ENCODE assay signal across 11 cellular contexts in the genomic region with DNA sequence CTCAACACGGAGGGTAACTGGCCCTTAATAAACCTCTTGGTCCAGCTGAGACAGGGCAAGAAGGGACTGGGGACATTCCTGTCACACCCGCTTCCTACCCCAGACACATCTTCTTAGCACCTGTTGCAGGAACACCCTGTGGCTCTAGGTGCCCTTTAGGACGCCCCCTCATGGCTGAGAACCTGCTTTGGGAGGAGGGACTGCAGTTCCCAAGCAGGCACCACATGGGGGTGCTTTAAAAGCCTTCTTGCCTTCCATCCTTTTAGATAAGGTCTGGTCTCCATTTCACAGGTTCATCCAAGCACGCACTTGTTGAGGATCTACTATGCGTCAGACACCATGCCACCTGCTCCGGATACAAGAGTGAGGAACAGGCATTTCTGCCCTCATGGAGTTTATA. TPM values are rescaled to one million over a fixed set of nuclear protein-coding genes. Genes with fewer than 3 reads are reported as not detected.
A peak's percentile ranks its signal among the peaks of the same experiment; 100 is the strongest.
DNase-seq lines count a peak whose midpoint lies in the region; ATAC-seq and TF ChIP-seq lines count a peak whose summit lies in the region.
"Had no signal": no experiment of that assay in that cellular context is flagged by ENCODE, and none has a peak within 500 bp of the region (broad histone marks: within the 10 kb centered on the region; RNA-seq: fewer than 3 reads in every experiment).

No MANE protein-coding gene starts in this region.

- H3K4me3 Mint-ChIP-seq in neural progenitor cell, result no peak overlapping the region
- H3K4me3 Mint-ChIP-seq: activated T-cell treated with anti-CD3 and anti-CD28 coated beads, Interleukin-2, amount 50 U/mL, for 72 hours had no signal

- no peaks in the 10 kb centered on the region for H3K9me3 Mint-ChIP-seq in neural progenitor cell
- H3K9me3 Mint-ChIP-seq: activated T-cell treated with anti-CD3 and anti-CD28 coated beads, Interleukin-2, amount 50 U/mL, for 72 hours had no signal

- peak; percentile 57 for TF ChIP-seq CTCF in astrocyte of the spinal cord (IDR thresholded peaks at IDR 0.05; ENCODE audit: low read depth, low read length)
- TF ChIP-seq CTCF in neural progenitor cell (IDR thresholded peaks at IDR 0.05), result peak; percentile 49

- DNase-seq in activated CD8-positive, alpha-beta memory T cell treated with anti-CD3 and anti-CD28 coated beads for 24 hours, result peak; percentile 59
- DNase-seq in activated CD8-positive, alpha-beta memory T cell treated with anti-CD3 and anti-CD28 coated beads, Interleukin-2, amount 50 U/mL, for 48 hours, result no peak
- peak; percentile 50 for DNase-seq in M059J (ENCODE audit: low read depth)
- DNase-seq in astrocyte of the spinal cord (ENCODE audit: low read depth, low spot score), result no peak
- peak; percentile 60 for DNase-seq in neural progenitor cell (ENCODE audit: low spot score)
- no peak for DNase-seq in NCI-H2171 treated with DMSO at 0.1 percent for 48 hours (lab: John Stamatoyannopoulos, UW)
- DNase-seq in NCI-H187 (lab: John Stamatoyannopoulos, UW), result no peak
- DNase-seq: NCI-H446 treated with DMSO at 0.1 percent for 48 hours had no signal

- no peak overlapping the region for H3K4me2 ChIP-seq in neural progenitor cell

- ATAC-seq in esophagus mucosa, result no peak

- no peak overlapping the region for H2AFZ ChIP-seq in neural progenitor cell (replicated peaks)

- H3F3A ChIP-seq in neural progenitor cell (ENCODE audit: low read depth), result peaks cover 2% of the 10 kb centered on the region

- H3K27me3 Mint-ChIP-seq in neural progenitor cell (ENCODE audit: insufficient read depth, low read depth), result peaks cover 2% of the 10 kb centered on the region

- H3K27me3 ChIP-seq in neural progenitor cell, result no peaks in the 10 kb centered on the region
- H3K27me3 ChIP-seq: suprapubic skin had no signal

- H3K36me3 Mint-ChIP-seq in neural progenitor cell, result peaks cover 24% of the 10 kb centered on the region

- H3K79me2 ChIP-seq in neural progenitor cell (ENCODE audit: low read depth), result no peaks in the 10 kb centered on the region

- H3K27ac ChIP-seq in neural progenitor cell, result no peak overlapping the region
- H3K27ac ChIP-seq: suprapubic skin had no signal

- in situ Hi-C loops in astrocyte of the spinal cord (cut with HindIII; ENCODE audit: low sequenced_read_pairs), result no loop called here

- no peaks in the 10 kb centered on the region for H4K20me1 ChIP-seq in neural progenitor cell (ENCODE audit: low read depth)

- H3K36me3 ChIP-seq in neural progenitor cell, result no peaks in the 10 kb centered on the region

- no peaks in the 10 kb centered on the region for H3K4me1 Mint-ChIP-seq in neural progenitor cell

- no peak overlapping the region for H3K9ac ChIP-seq in neural progenitor cell

- H3K4me3 ChIP-seq in astrocyte of the spinal cord (ENCODE audit: low read depth, low read length) (no peak overlapping the region), neural progenitor cell (no peak overlapping the region)
- H3K4me3 ChIP-seq: suprapubic skin had no signal

- no peak overlapping the region for H3K27ac Mint-ChIP-seq in neural progenitor cell
- H3K27ac Mint-ChIP-seq: activated T-cell treated with anti-CD3 and anti-CD28 coated beads, Interleukin-2, amount 50 U/mL, for 72 hours had no signal

- no peaks in the 10 kb centered on the region for H3K9me3 ChIP-seq in neural progenitor cell (ENCODE audit: low read depth)
- H3K9me3 ChIP-seq: suprapubic skin had no signal

- H3K4me1 ChIP-seq in neural progenitor cell, result no peaks in the 10 kb centered on the region
- H3K4me1 ChIP-seq: suprapubic skin had no signal

RNA-seq across cellular contexts. Expression of gene NSFL1C, which starts 26.6 kb away (rescaled TPM):
- 69.2 and 85.5 TPM in 2 replicates for total RNA-seq in M059J (2014; rRNA removed; shearing (Covaris generic))
- total RNA-seq in neural progenitor cell (ENCODE audit: low replicate concordance) (30.5 and 43.4 TPM in 2 replicates), esophagus mucosa (88.7 TPM)

RNA-seq across cellular contexts. Expression of gene FKBP1A, which starts 47.2 kb away (rescaled TPM):
- total RNA-seq in M059J (2014; rRNA removed; shearing (Covaris generic)), result 387 and 462 TPM in 2 replicates
- total RNA-seq in neural progenitor cell (ENCODE audit: low replicate concordance) (128 and 135 TPM in 2 replicates), esophagus mucosa (164 TPM)

RNA-seq across cellular contexts. Expression of gene SIRPB2, which starts 51.2 kb away (rescaled TPM):
- total RNA-seq in M059J (2014; rRNA removed; shearing (Covaris generic)), result 0.07 TPM in 1 of 2 replicates, not detected in the other
- not detected in 2 replicates for total RNA-seq in neural progenitor cell (ENCODE audit: low replicate concordance)
- 1.0 TPM for total RNA-seq in esophagus mucosa
- total RNA-seq: activated T-cell treated with anti-CD3 and anti-CD28 coated beads, Interleukin-2, amount 50 U/mL, for 72 hours had no signal

Comparison
In these comparisons a context has a peak if more than half of its experiments do, and no peak if none do; other contexts are left out.
1. DNase-seq: peak in activated CD8-positive, alpha-beta memory T cell treated with anti-CD3 and anti-CD28 coated beads for 24 hours (single experiment), M059J (single experiment) and neural progenitor cell (single experiment); none in activated CD8-positive, alpha-beta memory T cell treated with anti-CD3 and anti-CD28 coated beads, Interleukin-2, amount 50 U/mL, for 48 hours (single experiment), astrocyte of the spinal cord (single experiment), NCI-H2171 treated with DMSO at 0.1 percent for 48 hours (single experiment) and NCI-H187 (0 of 2).